Comparison of ENCODE assay signal across 2 cellular contexts in the genomic region with DNA sequence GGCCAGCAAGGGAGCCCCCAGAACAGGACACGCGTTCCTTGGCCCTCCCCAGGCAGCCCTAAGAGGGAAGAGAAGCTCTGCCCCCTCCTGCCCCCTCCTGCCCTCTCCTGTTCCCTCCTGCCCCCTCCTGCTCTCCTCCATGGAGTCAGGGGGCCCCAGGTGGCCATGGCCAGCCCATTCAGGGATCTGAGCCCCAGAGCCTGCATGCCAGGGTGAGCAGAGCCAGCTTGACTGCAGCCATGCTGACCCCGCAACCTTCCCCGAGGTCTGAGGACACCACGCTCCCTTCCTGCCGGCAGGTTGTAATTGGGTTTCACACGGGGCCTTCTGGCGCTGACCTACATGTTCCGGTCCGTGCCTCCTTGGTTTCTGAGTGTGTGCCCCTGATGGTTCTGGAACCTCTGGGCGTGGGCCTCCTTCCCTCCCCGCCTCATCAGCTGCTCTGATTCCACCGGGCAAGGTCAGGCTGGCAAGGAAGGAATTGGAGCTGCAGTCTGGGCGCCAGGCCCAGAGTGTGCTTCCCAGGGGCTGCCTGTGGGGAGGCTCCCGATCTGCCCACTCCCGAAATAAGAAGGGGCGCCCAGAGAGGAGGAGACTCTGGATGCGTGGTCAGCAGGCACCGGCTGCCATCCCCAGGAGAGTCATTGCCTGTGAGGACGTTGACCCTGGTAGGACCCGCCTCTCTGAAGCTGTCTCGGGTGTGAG.
TF ChIP-seq lines count a peak whose summit lies in the region.

No MANE protein-coding gene starts in this region.

TF ChIP-seq in IMR-90, 13 proteins besides CTCF, POLR2A, EP300 and RAD21 (continued from another document):
- TF ChIP-seq, protein P1, sequence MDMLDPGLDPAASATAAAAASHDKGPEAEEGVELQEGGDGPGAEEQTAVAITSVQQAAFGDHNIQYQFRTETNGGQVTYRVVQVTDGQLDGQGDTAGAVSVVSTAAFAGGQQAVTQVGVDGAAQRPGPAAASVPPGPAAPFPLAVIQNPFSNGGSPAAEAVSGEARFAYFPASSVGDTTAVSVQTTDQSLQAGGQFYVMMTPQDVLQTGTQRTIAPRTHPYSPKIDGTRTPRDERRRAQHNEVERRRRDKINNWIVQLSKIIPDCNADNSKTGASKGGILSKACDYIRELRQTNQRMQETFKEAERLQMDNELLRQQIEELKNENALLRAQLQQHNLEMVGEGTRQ (IDR thresholded peaks at IDR 0.05; ENCODE audit: low read depth, low read length): no peak
- no peak for TF ChIP-seq CEBPB (IDR thresholded peaks at IDR 0.05; ENCODE audit: low read depth, low read length)
- no peak for TF ChIP-seq ELK1 (IDR thresholded peaks at IDR 0.05; ENCODE audit: borderline replicate concordance, low read depth, low read length)
- TF ChIP-seq BHLHE40 (IDR thresholded peaks at IDR 0.05; ENCODE audit: low read depth, low read length): no peak

TF ChIP-seq in WTC11, 78 proteins besides CTCF, POLR2A, EP300 and RAD21 (continued from another document):
- TF ChIP-seq IRF1 (CRISPR knock-in tag; IDR thresholded peaks at IDR 0.05) (no peak), GABPB1 (CRISPR knock-in tag; IDR thresholded peaks at IDR 0.05) (no peak), ZBTB21 (CRISPR knock-in tag; IDR thresholded peaks at IDR 0.05; ENCODE audit: borderline replicate concordance) (no peak)
